ENCODE assay signal across 21 cellular contexts in the genomic region with DNA sequence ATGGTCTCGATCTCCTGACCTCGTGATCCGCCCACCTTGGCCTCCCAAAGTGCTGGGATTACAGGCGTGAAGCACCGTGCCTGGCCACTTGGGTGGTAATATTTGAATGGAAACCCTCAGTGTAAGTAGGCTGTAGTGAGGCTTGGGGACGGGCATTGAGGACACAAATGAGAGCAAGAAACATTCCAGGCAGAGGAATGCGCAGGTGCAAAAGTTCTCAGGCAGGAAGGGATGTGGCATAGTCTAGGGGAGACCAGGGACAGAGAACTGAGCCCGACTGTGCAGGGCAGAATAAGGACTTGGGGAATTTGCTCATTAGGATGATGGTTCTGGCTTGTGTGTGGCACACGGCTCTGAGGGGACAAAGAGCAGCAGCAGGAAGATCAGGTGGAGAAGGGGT. TPM values are rescaled to one million over a fixed set of nuclear protein-coding genes. Genes with fewer than 3 reads are reported as not detected.
DNase-seq lines count a peak whose midpoint lies in the region; ATAC-seq and TF ChIP-seq lines count a peak whose summit lies in the region.
"Had no signal": no experiment of that assay in that cellular context is flagged by ENCODE, and none has a peak within 500 bp of the region (broad histone marks: within the 10 kb centered on the region; RNA-seq: fewer than 3 reads in every experiment).

No MANE protein-coding gene starts in this region.

- intact Hi-C loops in CD4-positive, alpha-beta memory T cell (cut with micrococcal nuclease), result no loop called here
- intact Hi-C loops in mucosa of descending colon (cut with DNase I, micrococcal nuclease), result no loop called here

- H3K4me3 ChIP-seq in CD4-positive, alpha-beta memory T cell (ENCODE audit: low read length in 2 of 2), result no peak overlapping the region
- H3K4me3 ChIP-seq in HEK293 (ENCODE audit: low read depth, low read length) (no peak overlapping the region), neuronal stem cell (ENCODE audit: low read length in 2 of 2) (no peak overlapping the region), MG63 (no peak overlapping the region), mucosa of descending colon (no peak overlapping the region)
- H3K4me3 ChIP-seq: PC-9, SJSA1, testis had no signal

- no peak overlapping the region for H2AK5ac ChIP-seq in neuronal stem cell (ENCODE audit: low read depth, low read length)

- H3K27me3 Mint-ChIP-seq in CD4-positive, alpha-beta memory T cell, result no peaks in the 10 kb centered on the region
- no peaks in the 10 kb centered on the region for H3K27me3 Mint-ChIP-seq in brain

- no peak overlapping the region for H3K18ac ChIP-seq in neuronal stem cell (ENCODE audit: low read length)

- no peak for TF ChIP-seq CTCF in HEK293 (tag by site-specific recombination; IDR thresholded peaks at IDR 0.05)
- TF ChIP-seq CTCF in brain (conservative IDR thresholded peaks at IDR 0.05), result no peak
- no peak for TF ChIP-seq CTCF in mucosa of descending colon (IDR thresholded peaks at IDR 0.05)

- H3K27me3 ChIP-seq in CD4-positive, alpha-beta memory T cell (ENCODE audit: insufficient read depth, low read length), result no peaks in the 10 kb centered on the region
- H3K27me3 ChIP-seq in neuronal stem cell (ENCODE audit: control insufficient read depth in 3 of 3, insufficient read depth in 3 of 3, low read depth in 1 of 3, low read length in 3 of 3) (peaks cover 0 to 2% (median 0%) of the 10 kb centered on the region in 3 experiments), MG63 (no peaks in the 10 kb centered on the region)
- H3K27me3 ChIP-seq: SJSA1, testis had no signal

- peak overlapping the region in 6 of 7 donors; percentile 10 to 76 (median 54) for H3K27ac Mint-ChIP-seq in CD4-positive, alpha-beta memory T cell
- peak overlapping the region in 4 of 5 experiments; percentile 19 to 92 (median 82) for H3K27ac Mint-ChIP-seq in brain

- H2BK12ac ChIP-seq in neuronal stem cell (ENCODE audit: low read length), result no peak overlapping the region

- no peak overlapping the region for H2AFZ ChIP-seq in neuronal stem cell (ENCODE audit: low read length)
- H2AFZ ChIP-seq: PC-9 had no signal

- no peak overlapping the region for H3K9ac ChIP-seq in neuronal stem cell (ENCODE audit: low read depth, low read length, poor library complexity)
- H3K9ac ChIP-seq: KMS-11 had no signal

- no peak overlapping the region for H4K91ac ChIP-seq in neuronal stem cell (ENCODE audit: low read depth, low read length, poor library complexity)

- H3K4me1 ChIP-seq in CD4-positive, alpha-beta memory T cell (ENCODE audit: insufficient read depth, low read length), result peaks cover 66% of the 10 kb centered on the region
- H3K4me1 ChIP-seq in HEK293 (ENCODE audit: control insufficient read depth, insufficient read depth, low read length) (peaks cover 25% of the 10 kb centered on the region), neuronal stem cell (ENCODE audit: control insufficient read depth in 2 of 2, insufficient read depth in 1 of 2, low read depth in 1 of 2, low read length in 2 of 2) (peaks cover 23% of the 10 kb centered on the region in 2 donors), mucosa of descending colon (ENCODE audit: low read depth) (peaks cover 20% of the 10 kb centered on the region)

- no peak overlapping the region for H3K4me2 ChIP-seq in neuronal stem cell (ENCODE audit: insufficient read depth, low read length, poor library complexity, severe bottlenecking)
- H3K4me2 ChIP-seq: KMS-11, PC-9 had no signal

- no peaks in the 10 kb centered on the region for H3K9me3 Mint-ChIP-seq in CD4-positive, alpha-beta memory T cell
- peaks cover 3 to 8% (median 6%) of the 10 kb centered on the region in 5 experiments for H3K9me3 Mint-ChIP-seq in brain

- H3K36me3 ChIP-seq in CD4-positive, alpha-beta memory T cell (ENCODE audit: insufficient read depth, low read length), result no peaks in the 10 kb centered on the region
- no peaks in the 10 kb centered on the region; a peak in 1 of 3 replicates for H3K36me3 ChIP-seq in HEK293 (ENCODE audit: control insufficient read depth in 2 of 2, insufficient read depth in 1 of 2, low read length in 2 of 2)
- H3K36me3 ChIP-seq in neuronal stem cell (replicated peaks in 1 of 2; ENCODE audit: control insufficient read depth in 2 of 2, insufficient read depth in 2 of 2, low read length in 2 of 2), result no peaks in the 10 kb centered on the region
- H3K36me3 ChIP-seq in MG63, result peaks cover 4% of the 10 kb centered on the region; the same call in 1 of the 2 replicates
- no peaks in the 10 kb centered on the region for H3K36me3 ChIP-seq in mucosa of descending colon (ENCODE audit: low read depth)

- POLR2A ChIA-PET in CD4-positive, alpha-beta memory T cell (lab: Charles Lee; ENCODE audit: partially characterized antibody), result interaction anchor here (0.8 to 1.2 kb wide), 2 partner anchors 12 to 14 kb away, joined by 3 to 4 read pairs; no protein-coding TSS in a partner anchor
- POLR2A ChIA-PET in HEK293 (lab: Yijun Ruan, JAX), result interaction anchor here (0.6 to 0.7 kb wide), 3 partner anchors 50 to 1789 kb away, joined by 3 to 8 read pairs (median 5); no protein-coding TSS in a partner anchor

- no peak overlapping the region for H3K27ac ChIP-seq in CD4-positive, alpha-beta memory T cell (ENCODE audit: low read depth, low read length)
- H3K27ac ChIP-seq in HEK293 (ENCODE audit: extremely low read depth, low read depth, low read length) (no peak overlapping the region), neuronal stem cell (replicated peaks; ENCODE audit: low read length) (peak overlapping the region; percentile 0)
- H3K27ac ChIP-seq: KMS-11, PC-9, SJSA1, testis had no signal

- H4K8ac ChIP-seq in neuronal stem cell (ENCODE audit: low read depth, low read length), result no peak overlapping the region

- H3K9me3 ChIP-seq in CD4-positive, alpha-beta memory T cell (ENCODE audit: control insufficient read depth in 1 of 2, low read length in 2 of 2), result no peaks in the 10 kb centered on the region
- H3K9me3 ChIP-seq in HEK293 (ENCODE audit: control insufficient read depth, insufficient read depth, low read depth, low read length), result no peaks in the 10 kb centered on the region
- peaks cover 0 to 6% of the 10 kb centered on the region in 2 donors for H3K9me3 ChIP-seq in neuronal stem cell (replicated peaks in 1 of 2; ENCODE audit: control insufficient read depth in 2 of 2, insufficient read depth in 1 of 2, low read depth in 1 of 2, low read length in 2 of 2)
- no peaks in the 10 kb centered on the region for H3K9me3 ChIP-seq in MG63
- no peaks in the 10 kb centered on the region for H3K9me3 ChIP-seq in mucosa of descending colon
- H3K9me3 ChIP-seq: testis had no signal

- H2BK120ac ChIP-seq in neuronal stem cell (ENCODE audit: low read depth, low read length), result no peak overlapping the region

- WGBS in neuronal stem cell (ENCODE audit: extremely low coverage in 2 of 2, insufficient read length in 2 of 2, insufficient replicate concordance in 1 of 2), 2 donors, result no CpG with 5 or more reads among the region's 9 CpGs

- no peak overlapping the region for H2BK15ac ChIP-seq in neuronal stem cell (ENCODE audit: low read length)

- CTCF ChIA-PET in CD4-positive, alpha-beta memory T cell (lab: Charles Lee; ENCODE audit: partially characterized antibody), result interaction anchor here (0.6 to 3.7 kb wide), 3 partner anchors 28 to 179 kb away, joined by 3 to 17 read pairs (median 4); no protein-coding TSS in a partner anchor
- CTCF ChIA-PET in HEK293 (lab: Yijun Ruan, JAX), result interaction anchor here (0.5 to 1.1 kb wide), 3 partner anchors 12 to 32 kb away, joined by 3 to 6 read pairs (median 4); no protein-coding TSS in a partner anchor

- no peaks in the 10 kb centered on the region for H3K79me1 ChIP-seq in neuronal stem cell (ENCODE audit: low read depth, low read length)

- H3K14ac ChIP-seq in neuronal stem cell (ENCODE audit: low read length), result no peak overlapping the region

- no peak overlapping the region for H2BK5ac ChIP-seq in neuronal stem cell (ENCODE audit: low read length)

- DNase-seq in CD4-positive, alpha-beta memory T cell, result no peak
- DNase-seq in neuronal stem cell (ENCODE audit: low spot score) (peak; percentile 33), T1000 (lab: John Stamatoyannopoulos, UW) (no peak), MG63 (no peak), mucosa of descending colon (no peak)
- DNase-seq: activated CD4-positive, alpha-beta T cell treated with anti-CD3 and anti-CD28 coated beads for 48 hours; activated CD8-positive, alpha-beta memory T cell treated with anti-CD3 and anti-CD28 coated beads, Interleukin-2, amount 50 U/mL, for 4 hours; AML-193; central memory CD4-positive, alpha-beta T cell; DMS153; effector memory CD4-positive, alpha-beta T cell; head of caudate nucleus; NCI-H1105; nucleus accumbens; PC-9; stimulated activated CD4-positive, alpha-beta T cell treated with anti-CD3 and anti-CD28 coated beads, Interleukin-4, amount 100 ng/mL, for 1 hour; testis had no signal

- ATAC-seq in mucosa of descending colon, result no peak

- no peak overlapping the region for H3K4me3 Mint-ChIP-seq in CD4-positive, alpha-beta memory T cell
- peak overlapping the region in 1 of 5 experiments; percentile 28 for H3K4me3 Mint-ChIP-seq in brain

- peaks cover 55 to 80% (median 71%) of the 10 kb centered on the region in 4 donors for H3K4me1 Mint-ChIP-seq in CD4-positive, alpha-beta memory T cell
- peaks cover 66% of the 10 kb centered on the region for H3K4me1 Mint-ChIP-seq in brain

- H3K4ac ChIP-seq in neuronal stem cell (ENCODE audit: low read length), result no peak overlapping the region

- H3K36me3 Mint-ChIP-seq in CD4-positive, alpha-beta memory T cell, result peaks cover 4 to 12% of the 10 kb centered on the region in 2 donors
- peaks cover 17% of the 10 kb centered on the region for H3K36me3 Mint-ChIP-seq in brain

- H3K23ac ChIP-seq in neuronal stem cell (ENCODE audit: low read depth, low read length, poor library complexity), result no peak overlapping the region

TF ChIP-seq in HEK293, 187 proteins besides CTCF, POLR2A, EP300 and RAD21:
- peak; percentile 33; the same call in 1 of the 2 replicates for TF ChIP-seq EGR2 (tag by site-specific recombination; IDR thresholded peaks at IDR 0.05; ENCODE audit: low read depth)
- TF ChIP-seq SETDB1 (IDR thresholded peaks at IDR 0.05; ENCODE audit: insufficient read length, low read length), result no peak

RNA-seq across cellular contexts. Expression of gene GRB2, which starts 54.8 kb away (rescaled TPM):
- 100 to 1,000 TPM; 131 to 133 TPM for total RNA-seq in CD4-positive, alpha-beta memory T cell
- polyA plus RNA-seq in CD4-positive, alpha-beta memory T cell, result 100 to 1,000 TPM; 129 to 155 TPM
- polyA plus RNA-seq in brain (ENCODE audit: insufficient read depth, low read depth, low replicate concordance), result 132 TPM
- 72.0 TPM for polyA plus RNA-seq in neuronal stem cell (2013, experiment 1 of 2)
- polyA plus RNA-seq in neuronal stem cell (2013, experiment 2 of 2), result 76.5 TPM
- total RNA-seq in MG63 (2014; rRNA removed; shearing (Covaris generic); ENCODE audit: low replicate concordance), result 110 and 134 TPM in 2 replicates
- 100 to 1,000 TPM in 2 of 3 donors, 10 to 100 TPM in 1; 97.8 to 116 (median 102) TPM for total RNA-seq in mucosa of descending colon
